ENCODE assay signal across 25 cellular contexts in the genomic region with DNA sequence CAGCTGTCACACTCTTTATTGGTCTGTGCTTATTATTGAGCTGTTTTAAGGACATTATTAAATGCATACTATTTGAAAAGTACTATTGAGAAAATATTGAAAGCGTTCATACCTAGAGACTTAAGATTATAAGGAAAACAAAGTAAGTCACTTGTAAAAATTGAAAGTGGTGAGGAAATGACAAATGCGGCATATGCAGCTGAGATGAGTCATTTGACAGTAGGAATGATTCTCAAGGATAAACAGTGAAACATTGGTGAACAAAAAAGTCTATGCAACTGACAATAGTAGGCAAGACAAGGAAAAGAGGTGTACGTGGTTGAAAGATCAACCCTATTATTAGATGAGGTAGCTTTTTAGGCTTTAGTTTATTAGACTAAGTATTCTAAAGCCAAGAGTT.
"Had no signal": no experiment of that assay in that cellular context is flagged by ENCODE, and none has a peak within 500 bp of the region (broad histone marks: within the 10 kb centered on the region; RNA-seq: fewer than 3 reads in every experiment).

No MANE protein-coding gene starts in this region.

- H3K27ac ChIP-seq: brain microvascular endothelial cell, left ventricle myocardium inferior, sigmoid colon, testis, vagina had no signal

- H3K36me3 Mint-ChIP-seq: activated CD4-positive, alpha-beta memory T cell treated with anti-CD3 and anti-CD28 coated beads for 36 hours had no signal

- DNase-seq: activated CD4-positive, alpha-beta memory T cell treated with anti-CD3 and anti-CD28 coated beads for 36 hours; activated CD4-positive, alpha-beta T cell treated with anti-CD3 and anti-CD28 coated beads for 4 hours; activated CD4-positive, CD25-positive, alpha-beta regulatory T cell; activated effector memory CD4-positive, alpha-beta T cell treated with Interleukin-2 at 50 U/mL for 16 hours; activated naive CD4-positive, alpha-beta T cell treated with anti-CD3 and anti-CD28 coated beads for 36 hours; activated T-cell treated with anti-CD3 and anti-CD28 coated beads, Interleukin-2, amount 50 U/mL, for 72 hours; amygdala; brain microvascular endothelial cell; central memory CD4-positive, alpha-beta T cell; erythroblast; foreskin melanocyte; left ventricle myocardium inferior; naive thymus-derived CD8-positive, alpha-beta T cell; retina; sigmoid colon; stimulated activated CD4-positive, alpha-beta T cell treated with anti-CD3 and anti-CD28 coated beads, Interleukin-4, amount 100 ng/mL, for 1 hour; stimulated activated naive CD4-positive, alpha-beta T cell; T1000; testis had no signal

- H3K27me3 Mint-ChIP-seq: progenitor cell of endocrine pancreas had no signal

- H3K4me1 Mint-ChIP-seq: mesothelial cell of epicardium had no signal

- H3K9me3 Mint-ChIP-seq: activated CD4-positive, alpha-beta memory T cell treated with anti-CD3 and anti-CD28 coated beads for 36 hours had no signal

- H3K4me3 ChIP-seq: left ventricle myocardium inferior, sigmoid colon, testis, vagina had no signal

- H3K4me3 Mint-ChIP-seq: activated CD4-positive, alpha-beta memory T cell treated with anti-CD3 and anti-CD28 coated beads for 36 hours; activated naive CD4-positive, alpha-beta T cell treated with anti-CD3 and anti-CD28 coated beads for 36 hours; activated T-cell treated with anti-CD3 and anti-CD28 coated beads, Interleukin-2, amount 50 U/mL, for 72 hours; mesothelial cell of epicardium; naive thymus-derived CD8-positive, alpha-beta T cell; T-helper 1 cell treated with Interleukin-12 subunit alpha and Interleukin-12 subunit beta and Interleukin-4 antibody, amounts not matched to agents 30 μg/mL and 1 μg/mL, for 36 hours; type B pancreatic cell had no signal

- FAIRE-seq: colon had no signal

- H3K27ac Mint-ChIP-seq: activated CD4-positive, alpha-beta memory T cell treated with anti-CD3 and anti-CD28 coated beads for 36 hours; activated naive CD4-positive, alpha-beta T cell treated with anti-CD3 and anti-CD28 coated beads for 36 hours; activated T-cell treated with anti-CD3 and anti-CD28 coated beads, Interleukin-2, amount 50 U/mL, for 72 hours; mesothelial cell of epicardium; naive thymus-derived CD8-positive, alpha-beta T cell; progenitor cell of endocrine pancreas; T-helper 1 cell treated with Interleukin-12 subunit alpha and Interleukin-12 subunit beta and Interleukin-4 antibody, amounts not matched to agents 30 μg/mL and 1 μg/mL, for 36 hours; type B pancreatic cell had no signal

- H3K36me3 ChIP-seq: brain microvascular endothelial cell, left ventricle myocardium inferior, sigmoid colon, vagina had no signal

- H3K4me1 ChIP-seq: left ventricle myocardium inferior, testis, vagina had no signal

- ATAC-seq: activated T-cell treated with anti-CD3 and anti-CD28 coated beads, Interleukin-2, amount 50 U/mL, for 72 hours; naive thymus-derived CD8-positive, alpha-beta T cell had no signal

- H3K9me3 ChIP-seq: sigmoid colon, testis, vagina had no signal

- H3K27me3 ChIP-seq: brain microvascular endothelial cell, sigmoid colon, testis, vagina had no signal
